In genomic region chr19:55101261-55101660, GRCh38 we compare ENCODE assay signal across 18 cellular contexts. TPM values are rescaled to one million over a fixed set of nuclear protein-coding genes. Genes with fewer than 3 reads are reported as not detected.
A peak's percentile ranks its signal among the peaks of the same experiment; 100 is the strongest.
DNase-seq lines count a peak whose midpoint lies in the region; ATAC-seq and TF ChIP-seq lines count a peak whose summit lies in the region.
"Had no signal": no experiment of that assay in that cellular context is flagged by ENCODE, and none has a peak within 500 bp of the region (broad histone marks: within the 10 kb centered on the region; RNA-seq: fewer than 3 reads in every experiment).

No MANE protein-coding gene starts in this region.

- no peaks in the 10 kb centered on the region for H3K36me3 ChIP-seq in breast epithelium

- TF ChIP-seq CTCF in natural killer cell (IDR thresholded peaks at IDR 0.05), result no peak
- TF ChIP-seq CTCF in type B pancreatic cell (conservative IDR thresholded peaks at IDR 0.05), result no peak
- TF ChIP-seq CTCF in breast epithelium (IDR thresholded peaks at IDR 0.05), result no peak

- H3K4me1 Mint-ChIP-seq in natural killer cell treated with Interleukin-12 subunit alpha and Interleukin-12 subunit beta and Interleukin-15 and Interleukin-18, amount 100 ng/mL, for 72 hours (ENCODE audit: low read depth in 2 of 2), result peaks cover under 1 to 7% of the 10 kb centered on the region in 2 donors
- H3K4me1 Mint-ChIP-seq in natural killer cell (peaks cover 0 to 10% of the 10 kb centered on the region in 2 donors), type B pancreatic cell (ENCODE audit: unreplicated experiment) (peaks cover 8% of the 10 kb centered on the region)

- H3K36me3 Mint-ChIP-seq in natural killer cell treated with Interleukin-12 subunit alpha and Interleukin-12 subunit beta and Interleukin-15 and Interleukin-18, amount 100 ng/mL, for 72 hours, result peaks cover 6% of the 10 kb centered on the region
- no peaks in the 10 kb centered on the region for H3K36me3 Mint-ChIP-seq in natural killer cell
- H3K36me3 Mint-ChIP-seq in type B pancreatic cell, result peaks cover 22% of the 10 kb centered on the region

- H3K27ac Mint-ChIP-seq in natural killer cell treated with Interleukin-12 subunit alpha and Interleukin-12 subunit beta and Interleukin-15 and Interleukin-18, amount 100 ng/mL, for 72 hours, result no peak overlapping the region
- H3K27ac Mint-ChIP-seq in natural killer cell, result no peak overlapping the region
- no peak overlapping the region for H3K27ac Mint-ChIP-seq in type B pancreatic cell
- H3K27ac Mint-ChIP-seq: CD4-positive, alpha-beta memory T cell had no signal

- no peak overlapping the region for H3K4me3 ChIP-seq in breast epithelium
- H3K4me3 ChIP-seq: GM23248 had no signal

- H3K4me1 ChIP-seq in breast epithelium, result no peaks in the 10 kb centered on the region

- peak; percentile 39 for DNase-seq in natural killer cell treated with Interleukin-12 subunit alpha and Interleukin-12 subunit beta and Interleukin-15 and Interleukin-18, amount 100 ng/mL, for 72 hours (ENCODE audit: low spot score)
- DNase-seq in natural killer cell (no peak), globus pallidus (ENCODE audit: low spot score) (peak; percentile 67), pons (ENCODE audit: low spot score) (peak; percentile 71), type B pancreatic cell (ENCODE audit: extremely low spot score, unreplicated experiment) (peak; percentile 62), breast epithelium (ENCODE audit: low spot score in 2 of 2) (no peak), GM19240 (ENCODE audit: insufficient read length, low spot score) (no peak)
- DNase-seq: Calu3, COR-L47, DMS53, DMS79 treated with DMSO at 0.1 percent for 48 hours, GF-D8, GM23248, H7, HCEC 1CT had no signal

- H3K4me3 Mint-ChIP-seq in natural killer cell treated with Interleukin-12 subunit alpha and Interleukin-12 subunit beta and Interleukin-15 and Interleukin-18, amount 100 ng/mL, for 72 hours, result no peak overlapping the region
- no peak overlapping the region for H3K4me3 Mint-ChIP-seq in natural killer cell
- H3K4me3 Mint-ChIP-seq in type B pancreatic cell, result no peak overlapping the region
- H3K4me3 Mint-ChIP-seq: CD4-positive, alpha-beta memory T cell had no signal

- ATAC-seq in natural killer cell treated with Interleukin-12 subunit alpha and Interleukin-12 subunit beta and Interleukin-15 and Interleukin-18, amount 100 ng/mL, for 72 hours, result no peak
- ATAC-seq in natural killer cell (no peak), HG02973 (IDR thresholded peaks at IDR 0.05; ENCODE audit: unreplicated experiment) (no peak)

- H3K27me3 Mint-ChIP-seq in natural killer cell treated with Interleukin-12 subunit alpha and Interleukin-12 subunit beta and Interleukin-15 and Interleukin-18, amount 100 ng/mL, for 72 hours, result no peaks in the 10 kb centered on the region
- no peaks in the 10 kb centered on the region for H3K27me3 Mint-ChIP-seq in natural killer cell (ENCODE audit: low read depth in 2 of 2)
- H3K27me3 Mint-ChIP-seq in type B pancreatic cell, result no peaks in the 10 kb centered on the region
- H3K27me3 Mint-ChIP-seq: CD4-positive, alpha-beta memory T cell had no signal

- H3K27me3 ChIP-seq in breast epithelium, result no peaks in the 10 kb centered on the region

- intact Hi-C loops in natural killer cell (cut with micrococcal nuclease), result no loop called here
- intact Hi-C loops in breast epithelium (cut with DNase I; ENCODE audit: low total_unique reads), result no loop called here

- no peaks in the 10 kb centered on the region for H3K9me3 Mint-ChIP-seq in natural killer cell treated with Interleukin-12 subunit alpha and Interleukin-12 subunit beta and Interleukin-15 and Interleukin-18, amount 100 ng/mL, for 72 hours
- no peaks in the 10 kb centered on the region for H3K9me3 Mint-ChIP-seq in natural killer cell
- H3K9me3 Mint-ChIP-seq in type B pancreatic cell, result no peaks in the 10 kb centered on the region

- no peak overlapping the region for H3K27ac ChIP-seq in breast epithelium
- H3K27ac ChIP-seq: GM23248 had no signal

- TF ChIP-seq POLR2A in breast epithelium (IDR thresholded peaks at IDR 0.05), result no peak

- H3K9me3 ChIP-seq in breast epithelium, result peaks cover 4 to 6% of the 10 kb centered on the region in 2 donors

RNA-seq across cellular contexts. Expression of gene PPP1R12C, which starts 16.2 kb away (rescaled TPM):
- total RNA-seq in natural killer cell treated with Interleukin-12 subunit alpha and Interleukin-12 subunit beta and Interleukin-15 and Interleukin-18, amount 100 ng/mL, for 72 hours, result 100 to 1,000 TPM; 157 to 251 TPM
- 100 to 1,000 TPM; 162 to 178 (median 174) TPM for total RNA-seq in natural killer cell
- 102 and 113 TPM in 2 replicates for total RNA-seq in type B pancreatic cell (ENCODE audit: low replicate concordance)
- total RNA-seq in breast epithelium, result 100 to 1,000 TPM in 1 of 3 donors, 10 to 100 TPM in 2; 68.3 to 148 (median 91.7) TPM

RNA-seq across cellular contexts. Expression of gene EPS8L1, which starts 25.6 kb away (rescaled TPM):
- total RNA-seq in natural killer cell treated with Interleukin-12 subunit alpha and Interleukin-12 subunit beta and Interleukin-15 and Interleukin-18, amount 100 ng/mL, for 72 hours, result 1 to 10 TPM; 1.3 to 8.7 TPM
- total RNA-seq in natural killer cell (10 to 100 TPM in 1 of 3 donors, 1 to 10 TPM in 2; 8.8 to 15.7 (median 10.0) TPM), type B pancreatic cell (ENCODE audit: low replicate concordance) (54.0 and 116 TPM in 2 replicates), breast epithelium (10 to 100 TPM in 2 of 3 donors, 1 to 10 TPM in 1; 2.4 to 51.1 (median 50.1) TPM)

RNA-seq across cellular contexts. Expression of gene RDH13, which starts 38.3 kb away (rescaled TPM):
- total RNA-seq in natural killer cell treated with Interleukin-12 subunit alpha and Interleukin-12 subunit beta and Interleukin-15 and Interleukin-18, amount 100 ng/mL, for 72 hours, result 10 to 100 TPM; 13.4 to 31.0 TPM
- total RNA-seq in natural killer cell, result 10 to 100 TPM; 18.2 to 25.3 (median 19.3) TPM
- total RNA-seq in type B pancreatic cell (ENCODE audit: low replicate concordance), result 37.9 and 74.9 TPM in 2 replicates
- 10 to 100 TPM; 11.4 to 33.4 (median 22.3) TPM for total RNA-seq in breast epithelium

RNA-seq across cellular contexts. Expression of gene TNNT1, which starts 47.7 kb away (rescaled TPM):
- not detected for total RNA-seq in natural killer cell treated with Interleukin-12 subunit alpha and Interleukin-12 subunit beta and Interleukin-15 and Interleukin-18, amount 100 ng/mL, for 72 hours
- total RNA-seq in natural killer cell (under 1 TPM in 1 of 3 donors, not detected in 2; 0.94 TPM), type B pancreatic cell (ENCODE audit: low replicate concordance) (27.6 and 83.1 TPM in 2 replicates), breast epithelium (1 to 10 TPM in 2 of 3 donors, not detected in 1; 3.7 to 7.2 TPM)
- total RNA-seq: CD4-positive, alpha-beta memory T cell had no signal

RNA-seq across cellular contexts. Expression of gene TNNI3, which starts 56.3 kb away (rescaled TPM):
- total RNA-seq in natural killer cell treated with Interleukin-12 subunit alpha and Interleukin-12 subunit beta and Interleukin-15 and Interleukin-18, amount 100 ng/mL, for 72 hours, result not detected
- total RNA-seq in natural killer cell, result under 1 TPM in 1 of 3 donors, not detected in 2; 0.94 TPM
- total RNA-seq in type B pancreatic cell (ENCODE audit: low replicate concordance), result 2.1 and 4.3 TPM in 2 replicates
- 1 to 10 TPM in 1 of 3 donors, not detected in 2; 2.6 TPM for total RNA-seq in breast epithelium
- total RNA-seq: A172; CD4-positive, alpha-beta memory T cell; GM23248 had no signal

Comparison
In these comparisons a context has a peak if more than half of its experiments do, and no peak if none do; other contexts are left out.
1. DNase-seq: peak in natural killer cell treated with Interleukin-12 subunit alpha and Interleukin-12 subunit beta and Interleukin-15 and Interleukin-18, amount 100 ng/mL, for 72 hours (single experiment), globus pallidus (single experiment), pons (single experiment) and type B pancreatic cell (single experiment); none in natural killer cell (single experiment), breast epithelium (0 of 2) and GM19240 (single experiment).